In the genomic region with DNA sequence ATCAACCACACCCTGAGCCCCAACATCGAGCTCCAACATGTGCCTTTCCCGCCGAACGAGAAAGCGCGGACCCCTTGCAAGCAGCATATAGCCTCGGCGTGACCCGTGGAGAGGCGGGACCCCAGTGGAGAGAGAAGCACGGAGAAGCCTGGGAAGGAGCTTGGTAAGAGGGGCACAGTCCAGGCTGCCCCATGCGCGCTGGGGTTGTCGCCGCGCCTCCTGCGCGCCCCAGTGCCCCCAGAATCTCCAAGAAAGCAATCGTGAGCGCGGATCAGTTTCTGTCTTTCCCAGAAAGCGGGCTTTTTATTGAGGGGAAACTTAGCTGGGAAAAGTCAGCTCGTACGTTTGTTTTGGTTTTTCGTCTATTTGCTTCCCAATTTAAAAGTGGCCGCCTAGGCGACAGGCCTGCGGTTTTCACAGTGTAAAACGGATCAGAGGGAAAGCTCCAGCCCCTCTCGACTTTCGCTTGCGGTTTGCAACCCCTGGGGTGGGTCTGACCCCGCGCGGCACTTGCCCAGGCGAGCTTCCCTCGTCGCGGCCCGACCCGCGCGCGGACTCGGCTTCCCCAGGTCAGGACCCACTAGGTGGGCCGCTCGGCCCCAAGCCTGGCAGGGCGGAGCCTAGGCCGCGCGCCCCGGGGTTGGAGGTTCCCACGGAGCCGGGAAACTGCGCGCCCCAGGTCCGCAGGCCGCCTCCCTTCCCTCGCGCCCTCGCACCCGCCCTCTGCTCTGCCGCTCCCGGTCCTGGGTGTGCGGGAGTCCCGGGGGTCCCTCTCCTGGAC, we compare ENCODE assay signal across 9 cellular contexts. TPM values are rescaled to one million over a fixed set of nuclear protein-coding genes. Genes with fewer than 3 reads are reported as not detected.
DNase-seq lines count a peak whose midpoint lies in the region; ATAC-seq, FAIRE-seq and TF ChIP-seq lines count a peak whose summit lies in the region.
"Had no signal": no experiment of that assay in that cellular context is flagged by ENCODE, and none has a peak within 500 bp of the region (broad histone marks: within the 10 kb centered on the region; RNA-seq: fewer than 3 reads in every experiment).

No MANE protein-coding gene starts in this region.

- H3K27me3 ChIP-seq in Loucy (ENCODE audit: insufficient read depth, low read length, poor library complexity, severe bottlenecking), result no peaks in the 10 kb centered on the region
- H3K27me3 ChIP-seq in left lung, result peaks cover 6 to 60% of the 10 kb centered on the region in 2 donors
- peaks cover 0 to 3% of the 10 kb centered on the region in 2 donors for H3K27me3 ChIP-seq in stomach smooth muscle (ENCODE audit: control insufficient read depth in 1 of 2, insufficient read depth in 2 of 2, low read length in 2 of 2)

- H3K9ac ChIP-seq in Loucy (ENCODE audit: low read depth, low read length, poor library complexity, severe bottlenecking) (peak overlapping the region; percentile 89), stomach smooth muscle (ENCODE audit: low read length in 2 of 2) (peak overlapping the region; percentile 43 to 56)

- peaks cover 6% of the 10 kb centered on the region; the same call in 1 of the 2 replicates for H3F3A ChIP-seq in Loucy (ENCODE audit: low read depth)

- H2AFZ ChIP-seq in Loucy (ENCODE audit: low read length), result peak overlapping the region; percentile 89

- intact Hi-C loops in left lung (cut with DNase I), result loop anchor here in 1 of 2 donors (10.0 kb wide), 2 partner anchors 210 to 1500 kb away; no protein-coding TSS in a partner anchor

- no peaks in the 10 kb centered on the region for H4K20me1 ChIP-seq in Loucy (ENCODE audit: insufficient read depth, low read length, poor library complexity, severe bottlenecking)

- no peak for FAIRE-seq in D721Med (lab: Jason Lieb, UNC)

- peak; percentile 39 to 63 for DNase-seq in cardiac fibroblast (ENCODE audit: low read depth in 2 of 2)
- peak in 1 of 2 donors; percentile 89 for DNase-seq in left lung
- no peak for DNase-seq in D721Med (ENCODE audit: insufficient read length, low spot score)
- DNase-seq in NCI-H128 (lab: John Stamatoyannopoulos, UW; ENCODE audit: unreplicated experiment), result no peak

- H3K9me2 ChIP-seq in Loucy (replicated peaks; ENCODE audit: low read depth, low read length), result no peaks in the 10 kb centered on the region

- H3K4me2 ChIP-seq in Loucy (ENCODE audit: low read depth, low read length, poor library complexity, severe bottlenecking), result peak overlapping the region; percentile 82

- H3K27ac ChIP-seq in left lung (peak overlapping the region in 1 of 2 donors; percentile 46), stomach smooth muscle (ENCODE audit: low read length) (no peak overlapping the region)

- H3K4me1 ChIP-seq in Loucy (ENCODE audit: insufficient read depth, low read length, poor library complexity, severe bottlenecking), result no peaks in the 10 kb centered on the region
- peaks cover 0 to 42% of the 10 kb centered on the region in 2 donors for H3K4me1 ChIP-seq in left lung
- H3K4me1 ChIP-seq in stomach smooth muscle (ENCODE audit: control insufficient read depth, insufficient read depth, low read length), result peaks cover 19% of the 10 kb centered on the region

- H3K4me3 ChIP-seq in GM08714 (ENCODE audit: low read length) (peak overlapping the region; percentile 74; the same call in 1 of the 2 replicates), Loucy (ENCODE audit: low read length, poor library complexity, severe bottlenecking) (peak overlapping the region; percentile 79), cardiac fibroblast (replicated peaks in 1 of 2; ENCODE audit: low read depth in 2 of 2, low read length in 2 of 2) (peak overlapping the region; percentile 74 to 94), left lung (peak overlapping the region; percentile 62 to 76), stomach smooth muscle (ENCODE audit: low read length in 2 of 2) (peak overlapping the region; percentile 84 to 88)

- no peaks in the 10 kb centered on the region for H3K9me3 ChIP-seq in Loucy (ENCODE audit: insufficient read depth, low read depth, low read length)
- H3K9me3 ChIP-seq in left lung, result no peaks in the 10 kb centered on the region
- H3K9me3 ChIP-seq in stomach smooth muscle (ENCODE audit: control insufficient read depth in 2 of 2, low read length in 2 of 2), result no peaks in the 10 kb centered on the region

- H3K79me2 ChIP-seq in Loucy (ENCODE audit: insufficient read depth, low read length), result no peaks in the 10 kb centered on the region

- no peaks in the 10 kb centered on the region for H3K36me3 ChIP-seq in Loucy (ENCODE audit: insufficient read depth, low read length)
- no peaks in the 10 kb centered on the region for H3K36me3 ChIP-seq in left lung
- no peaks in the 10 kb centered on the region for H3K36me3 ChIP-seq in stomach smooth muscle (ENCODE audit: control insufficient read depth in 2 of 2, insufficient read depth in 2 of 2, low read length in 2 of 2)

- peak; percentile 46 for ATAC-seq in left lung
- ATAC-seq in HG03095 (IDR thresholded peaks at IDR 0.05; ENCODE audit: unreplicated experiment), result no peak

- TF ChIP-seq CTCF in Loucy (conservative IDR thresholded peaks at IDR 0.05; ENCODE audit: low read length), result no peak
- TF ChIP-seq CTCF in cardiac fibroblast (IDR thresholded peaks at IDR 0.05; ENCODE audit: low read depth, low read length), result no peak
- TF ChIP-seq CTCF in left lung (IDR thresholded peaks at IDR 0.05), result no peak
- no peak for TF ChIP-seq CTCF in D721Med (IDR thresholded peaks at IDR 0.05; ENCODE audit: insufficient read depth, missing control alignments)

RNA-seq across cellular contexts. Expression of a gene that starts 31.1 kb away (rescaled TPM):
- total RNA-seq in left lung, result 1 to 10 TPM; 1.2 to 1.9 TPM
- total RNA-seq: T-helper 1 cell treated with Interleukin-12 subunit alpha and Interleukin-12 subunit beta and Interleukin-4 antibody, amounts not matched to agents 30 ng/mL and 1 ng/mL, for 36 hours had no signal

RNA-seq across cellular contexts. Expression of a gene that starts 39.6 kb away (rescaled TPM):
- total RNA-seq in left lung, result 10 to 100 TPM; 39.9 to 43.2 TPM

Comparison
In these comparisons a context has a peak if more than half of its experiments do, and no peak if none do; other contexts are left out.
1. DNase-seq: peak in cardiac fibroblast (2 of 2); none in D721Med (single experiment) and NCI-H128 (single experiment).
2. Peak in every context shown above with its lines, with median percentiles within 50 percentile points of each other: H3K4me3 ChIP-seq.